ENCODE assay signal across 1 cellular context in genomic region chr18:468841-469796, GRCh38.
TF ChIP-seq lines count a peak whose summit lies in the region.

No MANE protein-coding gene starts in this region.

TF ChIP-seq in H1, 55 proteins besides CTCF, POLR2A, EP300 and RAD21:
- TF ChIP-seq GTF2F1 (IDR thresholded peaks at IDR 0.05; ENCODE audit: borderline replicate concordance, low read depth, low read length), result no peak
- TF ChIP-seq SRF (IDR thresholded peaks at IDR 0.05; ENCODE audit: low read depth, low read length), result peak; percentile 41; the same call in 1 of the 2 replicates
